ENCODE assay signal across 10 cellular contexts in genomic region chr14:49641697-49642129, GRCh38. TPM values are rescaled to one million over a fixed set of nuclear protein-coding genes. Genes with fewer than 3 reads are reported as not detected.
DNase-seq lines count a peak whose midpoint lies in the region; ATAC-seq and TF ChIP-seq lines count a peak whose summit lies in the region.
"Had no signal": no experiment of that assay in that cellular context is flagged by ENCODE, and none has a peak within 500 bp of the region (broad histone marks: within the 10 kb centered on the region; RNA-seq: fewer than 3 reads in every experiment).

No MANE protein-coding gene starts in this region.

- no peak for DNase-seq in activated naive CD8-positive, alpha-beta T cell treated with anti-CD3 and anti-CD28 coated beads for 36 hours
- DNase-seq in mesendoderm = peak; percentile 13
- no peak for DNase-seq in NCI-H1694 (lab: John Stamatoyannopoulos, UW)
- DNase-seq in NK-92 (lab: John Stamatoyannopoulos, UW; ENCODE audit: unreplicated experiment) = no peak
- DNase-seq in effector CD8-positive, alpha-beta T cell (lab: John Stamatoyannopoulos, UW) = no peak

- peaks cover 7% of the 10 kb centered on the region for H3K79me2 ChIP-seq in mesendoderm (ENCODE audit: control insufficient read depth, insufficient read depth, low read length)

- no peak overlapping the region for H3K56ac ChIP-seq in mesendoderm (ENCODE audit: low read length)

- TF ChIP-seq CTCF in C4-2B (conservative IDR thresholded peaks at IDR 0.05) = no peak

- H3K23ac ChIP-seq in mesendoderm (ENCODE audit: low read length) = no peak overlapping the region

- H4K8ac ChIP-seq in mesendoderm (ENCODE audit: low read depth, low read length) = no peak overlapping the region

- H3K27ac ChIP-seq in C4-2B (peak overlapping the region; percentile 58; the same call in 1 of the 2 replicates), mesendoderm (ENCODE audit: low read depth, low read length) (no peak overlapping the region)
- H3K27ac ChIP-seq: skin epidermis had no signal

- no peak overlapping the region for H3K4me3 ChIP-seq in mesendoderm (ENCODE audit: low read length)
- H3K4me3 ChIP-seq: coronary artery, skin epidermis had no signal

- no peak overlapping the region for H3K4ac ChIP-seq in mesendoderm (ENCODE audit: low read depth, low read length)

- H2AK5ac ChIP-seq in mesendoderm (ENCODE audit: low read length) = no peak overlapping the region

- H2BK15ac ChIP-seq in mesendoderm (replicated peaks; ENCODE audit: low read depth) = no peak overlapping the region

- H3K79me1 ChIP-seq in mesendoderm (ENCODE audit: low read length) = peaks cover 6% of the 10 kb centered on the region

- no peak overlapping the region for H3K9ac ChIP-seq in mesendoderm (ENCODE audit: low read length)

- no peak overlapping the region for H2BK120ac ChIP-seq in mesendoderm (ENCODE audit: low read depth, low read length)

- no peak overlapping the region for H4K5ac ChIP-seq in mesendoderm (ENCODE audit: low read length)

- no peaks in the 10 kb centered on the region for H3K27me3 ChIP-seq in mesendoderm (ENCODE audit: insufficient read depth, low read length, poor library complexity)

- peaks cover 39% of the 10 kb centered on the region for H3K36me3 Mint-ChIP-seq in activated naive CD8-positive, alpha-beta T cell treated with anti-CD3 and anti-CD28 coated beads for 36 hours

- no peak overlapping the region for H2BK5ac ChIP-seq in mesendoderm (ENCODE audit: low read length)

- peaks cover 42% of the 10 kb centered on the region for H3K4me1 Mint-ChIP-seq in activated naive CD8-positive, alpha-beta T cell treated with anti-CD3 and anti-CD28 coated beads for 36 hours

- no peak overlapping the region for H3K4me3 Mint-ChIP-seq in activated naive CD8-positive, alpha-beta T cell treated with anti-CD3 and anti-CD28 coated beads for 36 hours

- H3K9me3 Mint-ChIP-seq in activated naive CD8-positive, alpha-beta T cell treated with anti-CD3 and anti-CD28 coated beads for 36 hours = no peaks in the 10 kb centered on the region

- no peak overlapping the region for H3K18ac ChIP-seq in mesendoderm (ENCODE audit: low read length)

- no peaks in the 10 kb centered on the region for H3K27me3 Mint-ChIP-seq in activated naive CD8-positive, alpha-beta T cell treated with anti-CD3 and anti-CD28 coated beads for 36 hours

- no peaks in the 10 kb centered on the region for H3K36me3 ChIP-seq in mesendoderm (ENCODE audit: control insufficient read depth, insufficient read depth, low read length)

- no CpG with 5 or more reads among the region's 8 CpGs for WGBS in mesendoderm (ENCODE audit: extremely low coverage, insufficient coverage, low lambda C conversion rate)

- no peaks in the 10 kb centered on the region for H3K4me1 ChIP-seq in mesendoderm (ENCODE audit: control insufficient read depth, low read depth, low read length)

- ATAC-seq in HG03432 (IDR thresholded peaks at IDR 0.05; ENCODE audit: unreplicated experiment) (peak; percentile 39), GM19463 (IDR thresholded peaks at IDR 0.05; ENCODE audit: unreplicated experiment) (no peak)

- H3K27ac Mint-ChIP-seq in activated naive CD8-positive, alpha-beta T cell treated with anti-CD3 and anti-CD28 coated beads for 36 hours = peak overlapping the region; percentile 65

- no peak overlapping the region for H3K4me2 ChIP-seq in mesendoderm (ENCODE audit: low read length)

RNA-seq across cellular contexts. Expression of gene DNAAF2, which starts 6.7 kb away (rescaled TPM):
- total RNA-seq in activated naive CD8-positive, alpha-beta T cell treated with anti-CD3 and anti-CD28 coated beads for 36 hours = 10 to 100 TPM; 15.5 to 15.6 TPM
- polyA plus RNA-seq in mesendoderm (2013, experiment 1 of 2) = 15.5 TPM
- polyA plus RNA-seq in mesendoderm (2013, experiment 2 of 2) = 19.3 TPM

RNA-seq across cellular contexts. Expression of gene MGAT2, which starts 21.1 kb away (rescaled TPM):
- total RNA-seq in activated naive CD8-positive, alpha-beta T cell treated with anti-CD3 and anti-CD28 coated beads for 36 hours = 10 to 100 TPM; 40.0 to 42.0 TPM
- 19.9 TPM for polyA plus RNA-seq in mesendoderm (2013, experiment 1 of 2)
- polyA plus RNA-seq in mesendoderm (2013, experiment 2 of 2) = 20.1 TPM

RNA-seq across cellular contexts. Expression of gene RPL36AL, which starts 21.3 kb away (rescaled TPM):
- 100 to 1,000 TPM; 236 to 250 TPM for total RNA-seq in activated naive CD8-positive, alpha-beta T cell treated with anti-CD3 and anti-CD28 coated beads for 36 hours
- 749 TPM for polyA plus RNA-seq in mesendoderm (2013, experiment 1 of 2)
- 740 TPM for polyA plus RNA-seq in mesendoderm (2013, experiment 2 of 2)

RNA-seq across cellular contexts. Expression of gene LRR1, which starts 43.0 kb away (rescaled TPM):
- total RNA-seq in activated naive CD8-positive, alpha-beta T cell treated with anti-CD3 and anti-CD28 coated beads for 36 hours = 10 to 100 TPM; 58.9 to 59.9 TPM
- 33.2 TPM for polyA plus RNA-seq in mesendoderm (2013, experiment 1 of 2)
- 32.8 TPM for polyA plus RNA-seq in mesendoderm (2013, experiment 2 of 2)

RNA-seq across cellular contexts. Expression of gene POLE2, which starts 46.3 kb away (rescaled TPM):
- 10 to 100 TPM; 33.6 to 37.2 TPM for total RNA-seq in activated naive CD8-positive, alpha-beta T cell treated with anti-CD3 and anti-CD28 coated beads for 36 hours
- polyA plus RNA-seq in mesendoderm (2013, experiment 1 of 2) = 32.2 TPM
- polyA plus RNA-seq in mesendoderm (2013, experiment 2 of 2) = 32.7 TPM
